Comparison of ENCODE assay signal across 8 cellular contexts in genomic region chr3:134485075-134485536, GRCh38. TPM values are rescaled to one million over a fixed set of nuclear protein-coding genes. Genes with fewer than 3 reads are reported as not detected.
DNase-seq lines count a peak whose midpoint lies in the region; ATAC-seq and TF ChIP-seq lines count a peak whose summit lies in the region.

No MANE protein-coding gene starts in this region.

- H3K36me3 Mint-ChIP-seq in WTC11 (peaks cover 17% of the 10 kb centered on the region), glutamatergic neuron (ENCODE audit: unreplicated experiment) (peaks cover 4% of the 10 kb centered on the region)

- H3K4me3 Mint-ChIP-seq in WTC11 (peak overlapping the region; percentile 88), glutamatergic neuron (ENCODE audit: unreplicated experiment) (peak overlapping the region; percentile 99)

- WGBS in psoas muscle, 3 donors = 1 to 2% (median 1%) methylated on average over 14 of the region's 14 CpGs

- TF ChIP-seq CTCF in WTC11 (IDR thresholded peaks at IDR 0.05) (no peak), glutamatergic neuron (IDR thresholded peaks at IDR 0.05; ENCODE audit: partially characterized antibody, unreplicated experiment) (no peak), psoas muscle (IDR thresholded peaks at IDR 0.05) (no peak)

- H3K27me3 Mint-ChIP-seq in WTC11 (ENCODE audit: low read depth) (no peaks in the 10 kb centered on the region), glutamatergic neuron (ENCODE audit: unreplicated experiment) (peaks cover 7% of the 10 kb centered on the region)

- peaks cover 44% of the 10 kb centered on the region for H3K4me1 ChIP-seq in psoas muscle

- H3K27ac ChIP-seq in psoas muscle = peak overlapping the region; percentile 97

- H3K27ac Mint-ChIP-seq in WTC11 (peak overlapping the region; percentile 80), glutamatergic neuron (ENCODE audit: unreplicated experiment) (peak overlapping the region; percentile 99)

- DNase-seq in DMS79 treated with DMSO at 0.1 percent for 48 hours (lab: John Stamatoyannopoulos, UW) = peak; percentile 26
- peak; percentile 47 for DNase-seq in HT-29 (ENCODE audit: low spot score)
- DNase-seq in WTC11 (ENCODE audit: low spot score) = no peak
- no peak for DNase-seq in glutamatergic neuron
- DNase-seq in psoas muscle = peak in 1 of 2 donors; percentile 62
- DNase-seq in cerebellar cortex (ENCODE audit: low spot score) = no peak
- DNase-seq in NCI-H1436 (lab: John Stamatoyannopoulos, UW) = no peak

- no peaks in the 10 kb centered on the region for H3K9me3 Mint-ChIP-seq in WTC11
- H3K9me3 Mint-ChIP-seq in glutamatergic neuron (ENCODE audit: unreplicated experiment) = peaks cover 11% of the 10 kb centered on the region

- H3K9me3 ChIP-seq in psoas muscle = no peaks in the 10 kb centered on the region

- CTCF ChIA-PET in WTC11 (lab: Charles Lee) = interaction anchor here (1.4 to 2.7 kb wide), 4 partner anchors 12 to 273 kb away, joined by 7 to 12 read pairs (median 8); no protein-coding TSS in a partner anchor

- H3K27me3 ChIP-seq in psoas muscle (ENCODE audit: insufficient read depth in 3 of 3, low read length in 2 of 3) = no peaks in the 10 kb centered on the region

- intact Hi-C loops in psoas muscle (cut with DNase I) = no loop called here

- peak overlapping the region; percentile 93 for H3K4me3 ChIP-seq in psoas muscle

- H3K36me3 ChIP-seq in psoas muscle (ENCODE audit: insufficient read depth in 1 of 2, low read depth in 1 of 2) = peaks cover 0 to 26% of the 10 kb centered on the region in 2 donors

- peaks cover 23% of the 10 kb centered on the region for H3K4me1 Mint-ChIP-seq in WTC11
- peaks cover 21% of the 10 kb centered on the region for H3K4me1 Mint-ChIP-seq in glutamatergic neuron (ENCODE audit: low read depth, unreplicated experiment)

- ATAC-seq in GM19397 (IDR thresholded peaks at IDR 0.05; ENCODE audit: unreplicated experiment) (peak; percentile 5), WTC11 (peak; percentile 8), psoas muscle (peak; percentile 2 to 16 (median 12))

- POLR2A ChIA-PET in WTC11 (lab: Charles Lee) = interaction anchor here (2.0 to 2.2 kb wide), 2 partner anchors 36 to 111 kb away, joined by 6 to 9 read pairs; partner anchors contain the start of gene AMOTL2

TF ChIP-seq in WTC11, 78 proteins besides CTCF, POLR2A, EP300 and RAD21:
- TF ChIP-seq IRF1 (CRISPR knock-in tag; IDR thresholded peaks at IDR 0.05) (no peak), EMX1 (CRISPR knock-in tag; IDR thresholded peaks at IDR 0.05) (no peak), CREM (CRISPR knock-in tag; IDR thresholded peaks at IDR 0.05) (no peak), KAT7 (CRISPR knock-in tag; IDR thresholded peaks at IDR 0.05; ENCODE audit: borderline replicate concordance) (no peak), ZNF416 (CRISPR knock-in tag; IDR thresholded peaks at IDR 0.05) (no peak), NR2C2 (CRISPR knock-in tag; IDR thresholded peaks at IDR 0.05) (no peak), FOXP4 (CRISPR knock-in tag; IDR thresholded peaks at IDR 0.05) (no peak), CBFB (CRISPR knock-in tag; IDR thresholded peaks at IDR 0.05; ENCODE audit: low read depth) (no peak), ZSCAN18 (CRISPR knock-in tag; IDR thresholded peaks at IDR 0.05) (no peak), TEAD1 (CRISPR knock-in tag; IDR thresholded peaks at IDR 0.05) (no peak), CDX4 (CRISPR knock-in tag; IDR thresholded peaks at IDR 0.05; ENCODE audit: borderline replicate concordance) (no peak), ERG (CRISPR knock-in tag; IDR thresholded peaks at IDR 0.05) (no peak)
- TF ChIP-seq, protein P1, sequence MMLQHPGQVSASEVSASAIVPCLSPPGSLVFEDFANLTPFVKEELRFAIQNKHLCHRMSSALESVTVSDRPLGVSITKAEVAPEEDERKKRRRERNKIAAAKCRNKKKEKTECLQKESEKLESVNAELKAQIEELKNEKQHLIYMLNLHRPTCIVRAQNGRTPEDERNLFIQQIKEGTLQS (CRISPR knock-in tag; conservative IDR thresholded peaks at IDR 0.05) = no peak
- TF ChIP-seq, protein P2, sequence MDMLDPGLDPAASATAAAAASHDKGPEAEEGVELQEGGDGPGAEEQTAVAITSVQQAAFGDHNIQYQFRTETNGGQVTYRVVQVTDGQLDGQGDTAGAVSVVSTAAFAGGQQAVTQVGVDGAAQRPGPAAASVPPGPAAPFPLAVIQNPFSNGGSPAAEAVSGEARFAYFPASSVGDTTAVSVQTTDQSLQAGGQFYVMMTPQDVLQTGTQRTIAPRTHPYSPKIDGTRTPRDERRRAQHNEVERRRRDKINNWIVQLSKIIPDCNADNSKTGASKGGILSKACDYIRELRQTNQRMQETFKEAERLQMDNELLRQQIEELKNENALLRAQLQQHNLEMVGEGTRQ (CRISPR knock-in tag; IDR thresholded peaks at IDR 0.05) = no peak
TF ChIP-seq in WTC11: peak in this region for 0.

RNA-seq across cellular contexts. Expression of gene ANAPC13, which starts 0.7 kb away (rescaled TPM):
- 15.3 and 18.6 TPM in 2 replicates for total RNA-seq in HT-29 (2014; rRNA removed; shearing (Covaris generic))
- total RNA-seq in WTC11 (2021) = 28.8 to 29.7 TPM (median 29.6 TPM) in 3 replicates
- total RNA-seq in glutamatergic neuron (ENCODE audit: unreplicated experiment) = 70.0 TPM
- total RNA-seq in psoas muscle = 10 to 100 TPM; 48.6 to 65.8 (median 63.5) TPM
- polyA plus RNA-seq in psoas muscle = 10 to 100 TPM; 68.7 to 73.7 (median 71.5) TPM

RNA-seq across cellular contexts. Expression of gene CEP63, which starts 0.8 kb away (rescaled TPM):
- total RNA-seq in HT-29 (2014; rRNA removed; shearing (Covaris generic)) = 6.0 and 8.0 TPM in 2 replicates
- total RNA-seq in WTC11 (2021) = 23.9 to 28.0 TPM (median 24.9 TPM) in 3 replicates
- 37.8 TPM for total RNA-seq in glutamatergic neuron (ENCODE audit: unreplicated experiment)
- total RNA-seq in psoas muscle = 10 to 100 TPM; 26.6 to 37.9 (median 30.6) TPM
- polyA plus RNA-seq in psoas muscle = 10 to 100 TPM; 26.5 to 51.3 (median 28.0) TPM

Comparison
In these comparisons a context has a peak if more than half of its experiments do, and no peak if none do; other contexts are left out.
1. DNase-seq: peak in DMS79 treated with DMSO at 0.1 percent for 48 hours (single experiment) and HT-29 (single experiment); none in WTC11 (single experiment), glutamatergic neuron (single experiment), cerebellar cortex (single experiment) and NCI-H1436 (single experiment).
2. Peak in every context shown above with its lines, with median percentiles within 50 percentile points of each other: ATAC-seq.